ENCODE assay signal across 7 cellular contexts in genomic region chr19:37468961-37469777, GRCh38. TPM values are rescaled to one million over a fixed set of nuclear protein-coding genes. Genes with fewer than 3 reads are reported as not detected.
DNase-seq lines count a peak whose midpoint lies in the region; ATAC-seq lines count a peak whose summit lies in the region.

TSS of gene ZNF570 (plus strand) at chr19:37469356. CDS start at chr19:37470355, 999 bp downstream.

- ATAC-seq in GM18520 (IDR thresholded peaks at IDR 0.05; ENCODE audit: unreplicated experiment) (peak; percentile 49), HG03066 (IDR thresholded peaks at IDR 0.05; ENCODE audit: low read depth, unreplicated experiment) (peak; percentile 61), left colon (peak; percentile 86)

- peak; percentile 98 for DNase-seq in NCI-H345 treated with DMSO at 0.1 percent for 48 hours (lab: John Stamatoyannopoulos, UW; ENCODE audit: unreplicated experiment)
- DNase-seq in activated CD4-positive, alpha-beta T cell treated with anti-CD3 and anti-CD28 coated beads for 4 hours = peak; percentile 85 to 86
- DNase-seq in left colon = peak; percentile 88 to 91
- DNase-seq in stimulated activated CD4-positive, alpha-beta T cell treated with anti-CD3 and anti-CD28 coated beads, Interleukin-1b, Interleukin-23, amount 100 ng/mL, for 24 hours (ENCODE audit: low read depth in 4 of 4, low spot score in 1 of 4) = peak; percentile 69 to 82 (median 76)

- intact Hi-C loops in left colon (cut with DNase I, micrococcal nuclease) = no loop called here

- H3K27ac ChIP-seq in cingulate gyrus (ENCODE audit: low read depth, low read length) = peak within 1 kb of the TSS; percentile 97

RNA-seq across cellular contexts. Expression of gene ZNF570, which starts in this region (rescaled TPM):
- total RNA-seq in left colon = 1 to 10 TPM; 2.8 to 3.2 TPM

Comparison
In these comparisons a context has a peak if more than half of its experiments do, and no peak if none do; other contexts are left out.
1. Peak in every context shown above with its lines: DNase-seq, ATAC-seq and H3K27ac ChIP-seq.